In genomic region chr11:118658372-118659313, GRCh38 we compare ENCODE assay signal across 9 cellular contexts. TPM values are rescaled to one million over a fixed set of nuclear protein-coding genes. Genes with fewer than 3 reads are reported as not detected.
DNase-seq lines count a peak whose midpoint lies in the region; ATAC-seq and TF ChIP-seq lines count a peak whose summit lies in the region.
"Had no signal": no experiment of that assay in that cellular context is flagged by ENCODE, and none has a peak within 500 bp of the region (broad histone marks: within the 10 kb centered on the region; RNA-seq: fewer than 3 reads in every experiment).

No MANE protein-coding gene starts in this region.

- H3K27ac ChIP-seq in endodermal cell (ENCODE audit: low read depth, low read length) = peak overlapping the region; percentile 24

- no peak overlapping the region for H3K9ac ChIP-seq in endodermal cell (ENCODE audit: extremely low read depth, low read length, poor library complexity, severe bottlenecking)

- peaks cover 8% of the 10 kb centered on the region for H3K36me3 Mint-ChIP-seq in endodermal cell (ENCODE audit: low read depth)
- H3K36me3 Mint-ChIP-seq in neural crest cell (ENCODE audit: low read depth) = peaks cover 2% of the 10 kb centered on the region

- no peak for ATAC-seq in HG03045 (IDR thresholded peaks at IDR 0.05; ENCODE audit: unreplicated experiment)
- ATAC-seq in GM18868 (IDR thresholded peaks at IDR 0.05; ENCODE audit: unreplicated experiment) = no peak

- H3K9me3 Mint-ChIP-seq in endodermal cell = no peaks in the 10 kb centered on the region
- no peaks in the 10 kb centered on the region for H3K9me3 Mint-ChIP-seq in neural crest cell

- no peaks in the 10 kb centered on the region for H3K4me1 ChIP-seq in endodermal cell (ENCODE audit: control insufficient read depth, insufficient read depth, low read length)

- no peak overlapping the region for H3K4me3 Mint-ChIP-seq in endodermal cell
- peak overlapping the region; percentile 57 for H3K4me3 Mint-ChIP-seq in neural crest cell

- H3K36me3 ChIP-seq in endodermal cell (ENCODE audit: control insufficient read depth, insufficient read depth, low read length) = peaks cover 6% of the 10 kb centered on the region

- H3K27me3 Mint-ChIP-seq in endodermal cell (ENCODE audit: insufficient read depth) = no peaks in the 10 kb centered on the region
- H3K27me3 Mint-ChIP-seq in neural crest cell (ENCODE audit: low read depth) = peaks cover 2% of the 10 kb centered on the region

- H3K27ac Mint-ChIP-seq in endodermal cell (no peak overlapping the region), neural crest cell (ENCODE audit: unreplicated experiment) (no peak overlapping the region)

- H3K4me3 ChIP-seq in AG10803 (ENCODE audit: low read length) (no peak overlapping the region), endodermal cell (ENCODE audit: low read length) (no peak overlapping the region)

- H3K4me1 Mint-ChIP-seq in endodermal cell (peaks cover 14% of the 10 kb centered on the region), neural crest cell (peaks cover 32% of the 10 kb centered on the region)

- DNase-seq in AG10803 (ENCODE audit: low read depth) (no peak), NCI-H226 (peak; percentile 39), endodermal cell (peak; percentile 59), neural crest cell (ENCODE audit: low read depth, low spot score) (no peak), NCI-H1092 treated with DMSO at 0.1 percent for 48 hours (lab: John Stamatoyannopoulos, UW) (no peak)
- DNase-seq in activated CD4-positive, alpha-beta T cell treated with anti-CD3 and anti-CD28 coated beads, Interleukin-2, amount 50 U/mL, for 48 hours = no peak

- WGBS in endodermal cell (ENCODE audit: insufficient coverage in 1 of 2, insufficient read length in 1 of 2), 2 experiments = 82 to 88% methylated on average over 14 to 20 of the region's 20 CpGs

- peak; percentile 23 for TF ChIP-seq CTCF in AG10803 (conservative IDR thresholded peaks at IDR 0.05; ENCODE audit: low read length)
- no peak for TF ChIP-seq CTCF in endodermal cell (conservative IDR thresholded peaks at IDR 0.05)
- TF ChIP-seq CTCF in neural crest cell (conservative IDR thresholded peaks at IDR 0.05) = no peak

- H3K9me3 ChIP-seq in endodermal cell (ENCODE audit: control insufficient read depth, low read length) = no peaks in the 10 kb centered on the region

- no peaks in the 10 kb centered on the region for H3K27me3 ChIP-seq in endodermal cell (ENCODE audit: control insufficient read depth, insufficient read depth, low read length, poor library complexity, severe bottlenecking)

RNA-seq across cellular contexts. Expression of gene TREH, which starts 20.8 kb away (rescaled TPM):
- total RNA-seq in endodermal cell (not detected), neural crest cell (not detected in 2 replicates)
- polyA plus RNA-seq in endodermal cell (2013, experiment 1 of 2) = not detected
- polyA plus RNA-seq in endodermal cell (2013, experiment 2 of 2) = not detected
- total RNA-seq: subcutaneous adipose tissue had no signal

RNA-seq across cellular contexts. Expression of gene PHLDB1, which starts 51.2 kb away (rescaled TPM):
- total RNA-seq in endodermal cell (10 to 100 TPM; 45.9 to 54.9 TPM), neural crest cell (108 and 120 TPM in 2 replicates)
- polyA plus RNA-seq in endodermal cell (2013, experiment 1 of 2) = 106 TPM
- 105 TPM for polyA plus RNA-seq in endodermal cell (2013, experiment 2 of 2)

Comparison
In these comparisons a context has a peak if more than half of its experiments do, and no peak if none do; other contexts are left out.
1. DNase-seq: peak in NCI-H226 (single experiment) and endodermal cell (single experiment); none in AG10803 (single experiment), neural crest cell (single experiment), NCI-H1092 treated with DMSO at 0.1 percent for 48 hours (single experiment) and activated CD4-positive, alpha-beta T cell treated with anti-CD3 and anti-CD28 coated beads, Interleukin-2, amount 50 U/mL, for 48 hours (0 of 2).